Comparison of ENCODE assay signal across 39 cellular contexts in genomic region chr16:20332411-20332810, GRCh38. TPM values are rescaled to one million over a fixed set of nuclear protein-coding genes. Genes with fewer than 3 reads are reported as not detected.
"Had no signal": no experiment of that assay in that cellular context is flagged by ENCODE, and none has a peak within 500 bp of the region (broad histone marks: within the 10 kb centered on the region; RNA-seq: fewer than 3 reads in every experiment).

No MANE protein-coding gene starts in this region.

- H3K4me2 ChIP-seq: KMS-11 had no signal

- H3K9ac ChIP-seq: KMS-11 had no signal

- DNase-seq: Karpas-422, Kasumi-1, KBM-7, KG1, MG63, MM.1S, MV-4-11, NCI-H1048, NCI-H1092, NCI-H1092 treated with DMSO at 0.1 percent for 48 hours, NCI-H1105, NCI-H1105 treated with DMSO at 0.1 percent for 48 hours, NCI-H1417, NCI-H1417 treated with DMSO at 0.1 percent for 48 hours, NCI-H1436, NCI-H1436 treated with DMSO at 0.1 percent for 48 hours, NCI-H146, NCI-H1694, NCI-H187, NCI-H187 treated with DMSO at 0.1 percent for 48 hours, NCI-H1930, NCI-H2029, NCI-H2029 treated with DMSO at 0.1 percent for 48 hours, NCI-H2081, NCI-H2081 treated with DMSO at 0.1 percent for 48 hours, NCI-H2107, NCI-H2171, NCI-H2171 treated with DMSO at 0.1 percent for 48 hours, NCI-H2227 treated with DMSO at 0.1 percent for 48 hours, NCI-H226, NCI-H345, NCI-H446, NCI-H446 treated with DMSO at 0.1 percent for 48 hours, NCI-H510A had no signal

- H3K9me3 ChIP-seq: MG63 had no signal

- H3K36me3 ChIP-seq: MG63 had no signal

- H3K27me3 ChIP-seq: MG63 had no signal

- H3K27ac ChIP-seq: KMS-11 had no signal

- H3K4me3 ChIP-seq: MG63 had no signal

RNA-seq across cellular contexts. Expression of gene GP2, which starts 5.1 kb away (rescaled TPM):
- total RNA-seq: LHCN-M2, M059J, MCF 10A, NCI-H460 had no signal

RNA-seq across cellular contexts. Expression of gene UMOD, which starts 20.1 kb away (rescaled TPM):
- total RNA-seq: LHCN-M2, M059J, MCF 10A, NCI-H460 had no signal
